Comparison of ENCODE assay signal across 14 cellular contexts in genomic region chr3:132787616-132788015, GRCh38.
DNase-seq lines count a peak whose midpoint lies in the region; ATAC-seq, FAIRE-seq and TF ChIP-seq lines count a peak whose summit lies in the region.
"Had no signal": no experiment of that assay in that cellular context is flagged by ENCODE, and none has a peak within 500 bp of the region (broad histone marks: within the 10 kb centered on the region; RNA-seq: fewer than 3 reads in every experiment).

No MANE protein-coding gene starts in this region.

- peaks cover 7 to 49% (median 22%) of the 10 kb centered on the region in 5 donors for H3K27me3 Mint-ChIP-seq in naive thymus-derived CD8-positive, alpha-beta T cell

- POLR2A ChIA-PET in naive thymus-derived CD8-positive, alpha-beta T cell (lab: Charles Lee) = no interaction called here

- H3K4me3 ChIP-seq in astrocyte of the spinal cord (ENCODE audit: low read depth, low read length) = no peak overlapping the region
- H3K4me3 ChIP-seq in stomach = no peak overlapping the region

- H3K4me1 Mint-ChIP-seq in naive thymus-derived CD8-positive, alpha-beta T cell = no peaks in the 10 kb centered on the region
- H3K4me1 Mint-ChIP-seq: activated CD4-positive, alpha-beta T cell treated with anti-CD3 and anti-CD28 coated beads, Interleukin-2, amount 10 ng/mL, durations not matched to agents 7 days and 5 days; activated naive CD4-positive, alpha-beta T cell treated with anti-CD3 and anti-CD28 coated beads, Interleukin-2, amount 10 ng/mL, durations not matched to agents 7 days and 5 days; naive B cell had no signal

- no peaks in the 10 kb centered on the region for H3K36me3 Mint-ChIP-seq in naive thymus-derived CD8-positive, alpha-beta T cell
- H3K36me3 Mint-ChIP-seq: activated naive CD4-positive, alpha-beta T cell treated with anti-CD3 and anti-CD28 coated beads, Interleukin-2, amount 10 ng/mL, durations not matched to agents 7 days and 5 days; naive B cell had no signal

- no peak for TF ChIP-seq POLR2A in stomach (IDR thresholded peaks at IDR 0.05)

- no peak for TF ChIP-seq CTCF in astrocyte of the spinal cord (IDR thresholded peaks at IDR 0.05; ENCODE audit: low read depth, low read length)
- TF ChIP-seq CTCF in stomach (IDR thresholded peaks at IDR 0.05) = no peak

- peak; percentile 58 for DNase-seq in NCI-H2029 treated with DMSO at 0.1 percent for 48 hours (lab: John Stamatoyannopoulos, UW)
- peak; percentile 56 for DNase-seq in astrocyte of the spinal cord (ENCODE audit: low read depth, low spot score)
- DNase-seq in left ventricle myocardium superior = peak; percentile 32
- DNase-seq in stomach = no peak
- DNase-seq in frontal cortex (ENCODE audit: low spot score in 2 of 2) = no peak
- no peak for DNase-seq in activated T-cell treated with anti-CD3 and anti-CD28 coated beads for 4 hours
- DNase-seq in naive thymus-derived CD8-positive, alpha-beta T cell = no peak
- DNase-seq: activated CD4-positive, alpha-beta T cell treated with anti-CD3 and anti-CD28 coated beads, Interleukin-2, amount 10 ng/mL, durations not matched to agents 7 days and 5 days; activated naive CD4-positive, alpha-beta T cell treated with anti-CD3 and anti-CD28 coated beads, Interleukin-2, amount 10 ng/mL, durations not matched to agents 7 days and 5 days; naive B cell; NCI-H774; stimulated activated CD4-positive, alpha-beta T cell treated with anti-CD3 and anti-CD28 coated beads, Interleukin-12 subunit alpha, Interleukin-12 subunit beta, amount 100 ng/mL, for 4 hours; SW 1271 had no signal

- FAIRE-seq in frontal cortex (lab: Jason Lieb, UNC) = no peak

- no peak overlapping the region for H3K27ac Mint-ChIP-seq in naive thymus-derived CD8-positive, alpha-beta T cell
- H3K27ac Mint-ChIP-seq: activated CD4-positive, alpha-beta T cell treated with anti-CD3 and anti-CD28 coated beads, Interleukin-2, amount 10 ng/mL, durations not matched to agents 7 days and 5 days; activated naive CD4-positive, alpha-beta T cell treated with anti-CD3 and anti-CD28 coated beads, Interleukin-2, amount 10 ng/mL, durations not matched to agents 7 days and 5 days; naive B cell had no signal

- no peaks in the 10 kb centered on the region for H3K36me3 ChIP-seq in stomach

- no peaks in the 10 kb centered on the region for H3K27me3 ChIP-seq in stomach

- intact Hi-C loops in left ventricle myocardium superior (cut with micrococcal nuclease) (no loop called here), stomach (cut with DNase I; ENCODE audit: low total_unique reads) (no loop called here)

- peaks cover 0 to 2% (median 0%) of the 10 kb centered on the region in 9 donors for H3K9me3 Mint-ChIP-seq in naive thymus-derived CD8-positive, alpha-beta T cell
- H3K9me3 Mint-ChIP-seq: activated CD4-positive, alpha-beta T cell treated with anti-CD3 and anti-CD28 coated beads, Interleukin-2, amount 10 ng/mL, durations not matched to agents 7 days and 5 days; activated naive CD4-positive, alpha-beta T cell treated with anti-CD3 and anti-CD28 coated beads, Interleukin-2, amount 10 ng/mL, durations not matched to agents 7 days and 5 days had no signal

- no peak overlapping the region for H3K4me3 Mint-ChIP-seq in naive thymus-derived CD8-positive, alpha-beta T cell
- H3K4me3 Mint-ChIP-seq: activated CD4-positive, alpha-beta T cell treated with anti-CD3 and anti-CD28 coated beads, Interleukin-2, amount 10 ng/mL, durations not matched to agents 7 days and 5 days; activated naive CD4-positive, alpha-beta T cell treated with anti-CD3 and anti-CD28 coated beads, Interleukin-2, amount 10 ng/mL, durations not matched to agents 7 days and 5 days; naive B cell had no signal

- TF ChIP-seq EP300 in stomach (IDR thresholded peaks at IDR 0.05) = no peak

- no peaks in the 10 kb centered on the region for H3K9me3 ChIP-seq in stomach

- peak overlapping the region in 3 of 5 donors; percentile 10 to 37 (median 27) for H3K27ac ChIP-seq in stomach

- ATAC-seq in left ventricle myocardium superior (peak; percentile 76), GM21528 (IDR thresholded peaks at IDR 0.05; ENCODE audit: low FRiP score, unreplicated experiment) (no peak)
- ATAC-seq in naive thymus-derived CD8-positive, alpha-beta T cell = no peak

- H3K4me1 ChIP-seq in stomach = peaks cover 0 to 19% (median 3%) of the 10 kb centered on the region in 4 donors

- in situ Hi-C loops in astrocyte of the spinal cord (cut with HindIII; ENCODE audit: low sequenced_read_pairs) = no loop called here

Comparison
In these comparisons a context has a peak if more than half of its experiments do, and no peak if none do; other contexts are left out.
1. DNase-seq: peak in NCI-H2029 treated with DMSO at 0.1 percent for 48 hours (single experiment), astrocyte of the spinal cord (single experiment) and left ventricle myocardium superior (single experiment); none in stomach (single experiment), frontal cortex (0 of 2), activated T-cell treated with anti-CD3 and anti-CD28 coated beads for 4 hours (single experiment) and naive thymus-derived CD8-positive, alpha-beta T cell (0 of 10).